In the genomic region with DNA sequence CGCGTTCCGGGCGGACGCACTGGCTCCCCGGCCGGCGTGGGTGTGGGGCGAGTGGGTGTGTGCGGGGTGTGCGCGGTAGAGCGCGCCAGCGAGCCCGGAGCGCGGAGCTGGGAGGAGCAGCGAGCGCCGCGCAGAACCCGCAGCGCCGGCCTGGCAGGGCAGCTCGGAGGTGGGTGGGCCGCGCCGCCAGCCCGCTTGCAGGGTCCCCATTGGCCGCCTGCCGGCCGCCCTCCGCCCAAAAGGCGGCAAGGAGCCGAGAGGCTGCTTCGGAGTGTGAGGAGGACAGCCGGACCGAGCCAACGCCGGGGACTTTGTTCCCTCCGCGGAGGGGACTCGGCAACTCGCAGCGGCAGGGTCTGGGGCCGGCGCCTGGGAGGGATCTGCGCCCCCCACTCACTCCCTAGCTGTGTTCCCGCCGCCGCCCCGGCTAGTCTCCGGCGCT, we compare ENCODE assay signal across 1 cellular context.
TF ChIP-seq lines count a peak whose summit lies in the region.

A gene (plus strand): TSS at position 264 of the 442 bp plus-strand sequence. CDS start 1,211 bp downstream, outside the sequence.

TF ChIP-seq in HepG2, 621 proteins besides CTCF, POLR2A, EP300 and RAD21 (continued from another document and continues in another):
- TF ChIP-seq HNF4G (IDR thresholded peaks at IDR 0.05; ENCODE audit: borderline replicate concordance, low read depth, low read length) (peak; percentile 15; the same call in 1 of the 2 replicates), HNF4G (CRISPR knock-in tag; IDR thresholded peaks at IDR 0.05; ENCODE audit: borderline replicate concordance, low read depth) (no peak), CAMTA2 (CRISPR knock-in tag; IDR thresholded peaks at IDR 0.05; ENCODE audit: borderline replicate concordance) (no peak), SKI (IDR thresholded peaks at IDR 0.05; ENCODE audit: partially characterized antibody) (no peak), ZFP36L2 (CRISPR knock-in tag; IDR thresholded peaks at IDR 0.05) (no peak), RBM22 (optimal IDR thresholded peaks at IDR 0.05; ENCODE audit: low read length) (no peak), ZBTB3 (CRISPR knock-in tag; IDR thresholded peaks at IDR 0.05; ENCODE audit: borderline replicate concordance, low read depth) (0 out of 2 replicates have a peak, but pooled peaks have one; percentile 30), ONECUT2 (CRISPR knock-in tag; IDR thresholded peaks at IDR 0.05) (0 out of 2 replicates have a peak, but pooled peaks have one; percentile 25), SALL2 (CRISPR knock-in tag; IDR thresholded peaks at IDR 0.05) (peak; percentile 34; the same call in 1 of the 2 replicates), NR2C2 (CRISPR knock-in tag; IDR thresholded peaks at IDR 0.05; ENCODE audit: borderline replicate concordance) (no peak), NR3C1 (CRISPR knock-in tag; IDR thresholded peaks at IDR 0.05) (no peak), SALL1 (CRISPR knock-in tag; IDR thresholded peaks at IDR 0.05) (peak; percentile 36; the same call in 1 of the 2 replicates), IKZF4 (CRISPR knock-in tag; IDR thresholded peaks at IDR 0.05; ENCODE audit: borderline replicate concordance, low read depth, not compliant biosample characterization) (peak; percentile 54), EEA1 (CRISPR knock-in tag; IDR thresholded peaks at IDR 0.05; ENCODE audit: borderline replicate concordance) (peak; percentile 32; the same call in 1 of the 2 replicates), ZNF235 (CRISPR knock-in tag; IDR thresholded peaks at IDR 0.05; ENCODE audit: borderline replicate concordance) (0 out of 2 replicates have a peak, but pooled peaks have one; percentile 25), ZC3H13 (CRISPR knock-in tag; IDR thresholded peaks at IDR 0.05) (0 out of 2 replicates have a peak, but pooled peaks have one; percentile 19), DR1 (CRISPR knock-in tag; IDR thresholded peaks at IDR 0.05) (peak; percentile 56; the same call in 1 of the 2 replicates), ZNF766 (CRISPR knock-in tag; IDR thresholded peaks at IDR 0.05; ENCODE audit: borderline replicate concordance) (0 out of 2 replicates have a peak, but pooled peaks have one; percentile 30), KLF15 (CRISPR knock-in tag; IDR thresholded peaks at IDR 0.05; ENCODE audit: borderline replicate concordance) (peak; percentile 80; the same call in 1 of the 2 replicates), NCOR1 (IDR thresholded peaks at IDR 0.05; ENCODE audit: borderline replicate concordance, low read length) (no peak), MBNL3 (CRISPR knock-in tag; conservative IDR thresholded peaks at IDR 0.05) (no peak), ZNF543 (CRISPR knock-in tag; IDR thresholded peaks at IDR 0.05) (peak; percentile 57; the same call in 1 of the 2 replicates), ZNF367 (CRISPR knock-in tag; IDR thresholded peaks at IDR 0.05; ENCODE audit: borderline replicate concordance) (0 out of 2 replicates have a peak, but pooled peaks have one; percentile 8), AGO1 (IDR thresholded peaks at IDR 0.05; ENCODE audit: low read depth, low read length, poor library complexity, severe bottlenecking) (peak; percentile 14)
- TF ChIP-seq, protein P1, sequence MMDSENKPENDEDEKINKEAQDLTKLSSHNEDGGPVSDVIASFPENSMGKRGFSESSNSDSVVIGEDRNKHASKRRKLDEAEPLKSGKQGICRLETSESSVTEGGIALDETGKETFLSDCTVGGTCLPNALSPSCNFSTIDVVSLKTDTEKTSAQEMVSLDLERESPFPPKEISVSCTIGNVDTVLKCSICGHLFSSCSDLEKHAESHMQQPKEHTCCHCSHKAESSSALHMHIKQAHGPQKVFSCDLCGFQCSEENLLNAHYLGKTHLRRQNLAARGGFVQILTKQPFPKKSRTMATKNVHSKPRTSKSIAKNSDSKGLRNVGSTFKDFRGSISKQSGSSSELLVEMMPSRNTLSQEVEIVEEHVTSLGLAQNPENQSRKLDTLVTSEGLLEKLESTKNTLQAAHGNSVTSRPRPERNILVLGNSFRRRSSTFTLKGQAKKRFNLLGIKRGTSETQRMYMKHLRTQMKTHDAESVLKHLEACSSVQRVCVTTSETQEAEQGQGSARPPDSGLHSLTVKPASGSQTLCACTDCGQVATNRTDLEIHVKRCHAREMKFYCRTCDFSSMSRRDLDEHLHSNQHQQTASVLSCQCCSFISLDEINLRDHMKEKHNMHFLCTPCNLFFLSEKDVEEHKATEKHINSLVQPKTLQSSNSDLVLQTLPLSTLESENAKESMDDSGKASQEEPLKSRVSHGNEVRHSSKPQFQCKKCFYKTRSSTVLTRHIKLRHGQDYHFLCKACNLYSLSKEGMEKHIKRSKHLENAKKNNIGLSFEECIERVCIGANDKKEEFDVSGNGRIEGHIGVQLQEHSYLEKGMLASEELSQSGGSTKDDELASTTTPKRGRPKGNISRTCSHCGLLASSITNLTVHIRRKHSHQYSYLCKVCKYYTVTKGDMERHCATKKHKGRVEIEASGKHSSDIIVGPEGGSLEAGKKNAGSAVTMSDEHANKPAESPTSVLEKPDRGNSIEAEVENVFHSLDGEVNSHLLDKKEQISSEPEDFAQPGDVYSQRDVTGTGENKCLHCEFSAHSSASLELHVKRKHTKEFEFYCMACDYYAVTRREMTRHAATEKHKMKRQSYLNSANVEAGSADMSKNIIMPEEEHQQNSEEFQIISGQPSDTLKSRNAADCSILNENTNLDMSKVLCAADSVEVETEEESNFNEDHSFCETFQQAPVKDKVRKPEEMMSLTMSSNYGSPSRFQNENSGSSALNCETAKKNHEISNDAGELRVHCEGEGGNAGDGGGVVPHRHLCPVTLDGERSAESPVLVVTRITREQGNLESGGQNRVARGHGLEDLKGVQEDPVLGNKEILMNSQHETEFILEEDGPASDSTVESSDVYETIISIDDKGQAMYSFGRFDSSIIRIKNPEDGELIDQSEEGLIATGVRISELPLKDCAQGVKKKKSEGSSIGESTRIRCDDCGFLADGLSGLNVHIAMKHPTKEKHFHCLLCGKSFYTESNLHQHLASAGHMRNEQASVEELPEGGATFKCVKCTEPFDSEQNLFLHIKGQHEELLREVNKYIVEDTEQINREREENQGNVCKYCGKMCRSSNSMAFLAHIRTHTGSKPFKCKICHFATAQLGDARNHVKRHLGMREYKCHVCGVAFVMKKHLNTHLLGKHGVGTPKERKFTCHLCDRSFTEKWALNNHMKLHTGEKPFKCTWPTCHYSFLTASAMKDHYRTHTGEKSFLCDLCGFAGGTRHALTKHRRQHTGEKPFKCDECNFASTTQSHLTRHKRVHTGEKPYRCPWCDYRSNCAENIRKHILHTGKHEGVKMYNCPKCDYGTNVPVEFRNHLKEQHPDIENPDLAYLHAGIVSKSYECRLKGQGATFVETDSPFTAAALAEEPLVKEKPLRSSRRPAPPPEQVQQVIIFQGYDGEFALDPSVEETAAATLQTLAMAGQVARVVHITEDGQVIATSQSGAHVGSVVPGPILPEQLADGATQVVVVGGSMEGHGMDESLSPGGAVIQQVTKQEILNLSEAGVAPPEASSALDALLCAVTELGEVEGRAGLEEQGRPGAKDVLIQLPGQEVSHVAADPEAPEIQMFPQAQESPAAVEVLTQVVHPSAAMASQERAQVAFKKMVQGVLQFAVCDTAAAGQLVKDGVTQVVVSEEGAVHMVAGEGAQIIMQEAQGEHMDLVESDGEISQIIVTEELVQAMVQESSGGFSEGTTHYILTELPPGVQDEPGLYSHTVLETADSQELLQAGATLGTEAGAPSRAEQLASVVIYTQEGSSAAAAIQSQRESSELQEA (CRISPR knock-in tag; IDR thresholded peaks at IDR 0.05; ENCODE audit: not compliant biosample characterization): peak; percentile 33
- TF ChIP-seq, protein P2, sequence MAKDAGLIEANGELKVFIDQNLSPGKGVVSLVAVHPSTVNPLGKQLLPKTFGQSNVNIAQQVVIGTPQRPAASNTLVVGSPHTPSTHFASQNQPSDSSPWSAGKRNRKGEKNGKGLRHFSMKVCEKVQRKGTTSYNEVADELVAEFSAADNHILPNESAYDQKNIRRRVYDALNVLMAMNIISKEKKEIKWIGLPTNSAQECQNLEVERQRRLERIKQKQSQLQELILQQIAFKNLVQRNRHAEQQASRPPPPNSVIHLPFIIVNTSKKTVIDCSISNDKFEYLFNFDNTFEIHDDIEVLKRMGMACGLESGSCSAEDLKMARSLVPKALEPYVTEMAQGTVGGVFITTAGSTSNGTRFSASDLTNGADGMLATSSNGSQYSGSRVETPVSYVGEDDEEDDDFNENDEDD (CRISPR knock-in tag; IDR thresholded peaks at IDR 0.05; ENCODE audit: borderline replicate concordance): peak; percentile 86; the same call in 1 of the 2 replicates
- TF ChIP-seq, protein P3, sequence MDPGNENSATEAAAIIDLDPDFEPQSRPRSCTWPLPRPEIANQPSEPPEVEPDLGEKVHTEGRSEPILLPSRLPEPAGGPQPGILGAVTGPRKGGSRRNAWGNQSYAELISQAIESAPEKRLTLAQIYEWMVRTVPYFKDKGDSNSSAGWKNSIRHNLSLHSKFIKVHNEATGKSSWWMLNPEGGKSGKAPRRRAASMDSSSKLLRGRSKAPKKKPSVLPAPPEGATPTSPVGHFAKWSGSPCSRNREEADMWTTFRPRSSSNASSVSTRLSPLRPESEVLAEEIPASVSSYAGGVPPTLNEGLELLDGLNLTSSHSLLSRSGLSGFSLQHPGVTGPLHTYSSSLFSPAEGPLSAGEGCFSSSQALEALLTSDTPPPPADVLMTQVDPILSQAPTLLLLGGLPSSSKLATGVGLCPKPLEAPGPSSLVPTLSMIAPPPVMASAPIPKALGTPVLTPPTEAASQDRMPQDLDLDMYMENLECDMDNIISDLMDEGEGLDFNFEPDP (CRISPR knock-in tag; conservative IDR thresholded peaks at IDR 0.05): 0 out of 2 replicates have a peak, but pooled peaks have one; percentile 76
- TF ChIP-seq, protein P4, sequence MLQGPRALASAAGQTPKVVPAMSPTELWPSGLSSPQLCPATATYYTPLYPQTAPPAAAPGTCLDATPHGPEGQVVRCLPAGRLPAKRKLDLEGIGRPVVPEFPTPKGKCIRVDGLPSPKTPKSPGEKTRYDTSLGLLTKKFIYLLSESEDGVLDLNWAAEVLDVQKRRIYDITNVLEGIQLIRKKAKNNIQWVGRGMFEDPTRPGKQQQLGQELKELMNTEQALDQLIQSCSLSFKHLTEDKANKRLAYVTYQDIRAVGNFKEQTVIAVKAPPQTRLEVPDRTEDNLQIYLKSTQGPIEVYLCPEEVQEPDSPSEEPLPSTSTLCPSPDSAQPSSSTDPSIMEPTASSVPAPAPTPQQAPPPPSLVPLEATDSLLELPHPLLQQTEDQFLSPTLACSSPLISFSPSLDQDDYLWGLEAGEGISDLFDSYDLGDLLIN (CRISPR knock-in tag; IDR thresholded peaks at IDR 0.05; ENCODE audit: borderline replicate concordance): peak; percentile 39; the same call in 1 of the 2 replicates
- TF ChIP-seq, protein P5, sequence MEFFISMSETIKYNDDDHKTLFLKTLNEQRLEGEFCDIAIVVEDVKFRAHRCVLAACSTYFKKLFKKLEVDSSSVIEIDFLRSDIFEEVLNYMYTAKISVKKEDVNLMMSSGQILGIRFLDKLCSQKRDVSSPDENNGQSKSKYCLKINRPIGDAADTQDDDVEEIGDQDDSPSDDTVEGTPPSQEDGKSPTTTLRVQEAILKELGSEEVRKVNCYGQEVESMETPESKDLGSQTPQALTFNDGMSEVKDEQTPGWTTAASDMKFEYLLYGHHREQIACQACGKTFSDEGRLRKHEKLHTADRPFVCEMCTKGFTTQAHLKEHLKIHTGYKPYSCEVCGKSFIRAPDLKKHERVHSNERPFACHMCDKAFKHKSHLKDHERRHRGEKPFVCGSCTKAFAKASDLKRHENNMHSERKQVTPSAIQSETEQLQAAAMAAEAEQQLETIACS (CRISPR knock-in tag; IDR thresholded peaks at IDR 0.05): 0 out of 2 replicates have a peak, but pooled peaks have one; percentile 27
- TF ChIP-seq, protein P6, sequence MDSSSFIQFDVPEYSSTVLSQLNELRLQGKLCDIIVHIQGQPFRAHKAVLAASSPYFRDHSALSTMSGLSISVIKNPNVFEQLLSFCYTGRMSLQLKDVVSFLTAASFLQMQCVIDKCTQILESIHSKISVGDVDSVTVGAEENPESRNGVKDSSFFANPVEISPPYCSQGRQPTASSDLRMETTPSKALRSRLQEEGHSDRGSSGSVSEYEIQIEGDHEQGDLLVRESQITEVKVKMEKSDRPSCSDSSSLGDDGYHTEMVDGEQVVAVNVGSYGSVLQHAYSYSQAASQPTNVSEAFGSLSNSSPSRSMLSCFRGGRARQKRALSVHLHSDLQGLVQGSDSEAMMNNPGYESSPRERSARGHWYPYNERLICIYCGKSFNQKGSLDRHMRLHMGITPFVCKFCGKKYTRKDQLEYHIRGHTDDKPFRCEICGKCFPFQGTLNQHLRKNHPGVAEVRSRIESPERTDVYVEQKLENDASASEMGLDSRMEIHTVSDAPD (CRISPR knock-in tag; IDR thresholded peaks at IDR 0.05): 0 out of 2 replicates have a peak, but pooled peaks have one; percentile 7
- TF ChIP-seq, protein P7, sequence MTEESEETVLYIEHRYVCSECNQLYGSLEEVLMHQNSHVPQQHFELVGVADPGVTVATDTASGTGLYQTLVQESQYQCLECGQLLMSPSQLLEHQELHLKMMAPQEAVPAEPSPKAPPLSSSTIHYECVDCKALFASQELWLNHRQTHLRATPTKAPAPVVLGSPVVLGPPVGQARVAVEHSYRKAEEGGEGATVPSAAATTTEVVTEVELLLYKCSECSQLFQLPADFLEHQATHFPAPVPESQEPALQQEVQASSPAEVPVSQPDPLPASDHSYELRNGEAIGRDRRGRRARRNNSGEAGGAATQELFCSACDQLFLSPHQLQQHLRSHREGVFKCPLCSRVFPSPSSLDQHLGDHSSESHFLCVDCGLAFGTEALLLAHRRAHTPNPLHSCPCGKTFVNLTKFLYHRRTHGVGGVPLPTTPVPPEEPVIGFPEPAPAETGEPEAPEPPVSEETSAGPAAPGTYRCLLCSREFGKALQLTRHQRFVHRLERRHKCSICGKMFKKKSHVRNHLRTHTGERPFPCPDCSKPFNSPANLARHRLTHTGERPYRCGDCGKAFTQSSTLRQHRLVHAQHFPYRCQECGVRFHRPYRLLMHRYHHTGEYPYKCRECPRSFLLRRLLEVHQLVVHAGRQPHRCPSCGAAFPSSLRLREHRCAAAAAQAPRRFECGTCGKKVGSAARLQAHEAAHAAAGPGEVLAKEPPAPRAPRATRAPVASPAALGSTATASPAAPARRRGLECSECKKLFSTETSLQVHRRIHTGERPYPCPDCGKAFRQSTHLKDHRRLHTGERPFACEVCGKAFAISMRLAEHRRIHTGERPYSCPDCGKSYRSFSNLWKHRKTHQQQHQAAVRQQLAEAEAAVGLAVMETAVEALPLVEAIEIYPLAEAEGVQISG (CRISPR knock-in tag; IDR thresholded peaks at IDR 0.05): peak; percentile 63
